ENCODE assay signal across 8 cellular contexts in the genomic region with DNA sequence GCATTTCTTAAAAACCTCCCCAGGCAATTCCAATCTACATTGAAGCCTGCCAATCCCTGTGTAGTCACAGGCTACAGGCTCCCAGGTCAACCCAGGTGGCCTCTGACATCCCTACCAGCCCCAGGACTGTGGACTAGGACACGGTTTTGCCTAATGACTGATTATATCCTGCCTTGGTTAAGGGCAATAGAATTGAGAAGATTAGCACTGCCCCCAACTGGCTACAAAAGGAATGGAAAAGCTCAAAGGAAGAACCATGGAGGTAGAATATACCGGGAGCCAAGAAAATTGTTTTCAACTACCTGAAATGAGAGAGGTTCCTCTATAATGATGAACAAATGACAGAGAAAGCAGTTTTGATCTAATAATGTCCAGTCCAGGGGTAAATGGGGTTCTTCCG.
DNase-seq lines count a peak whose midpoint lies in the region; ATAC-seq and TF ChIP-seq lines count a peak whose summit lies in the region.

No MANE protein-coding gene starts in this region.

- H3K4me3 ChIP-seq in adipocyte (ENCODE audit: low read length) (no peak overlapping the region), mucosa of descending colon (no peak overlapping the region)

- H3K4me1 Mint-ChIP-seq in activated T-helper 2 cell treated with anti-CD3 and anti-CD28 coated beads, Interferon-gamma antibody, Interleukin-2, Interleukin-4, amounts not matched to agents 10 μg/mL and 5 μg/mL and 100 μg/mL, durations not matched to agents 14 hours and 24 hours and 36 hours (ENCODE audit: low read depth) = no peaks in the 10 kb centered on the region

- H3K9me3 Mint-ChIP-seq in activated T-helper 2 cell treated with anti-CD3 and anti-CD28 coated beads, Interferon-gamma antibody, Interleukin-2, Interleukin-4, amounts not matched to agents 10 μg/mL and 5 μg/mL and 100 μg/mL, durations not matched to agents 14 hours and 24 hours and 36 hours = no peaks in the 10 kb centered on the region

- TF ChIP-seq CTCF in mucosa of descending colon (IDR thresholded peaks at IDR 0.05) = no peak

- no peak overlapping the region for H3K9ac ChIP-seq in adipocyte (ENCODE audit: low read length)

- ATAC-seq in HG02885 (IDR thresholded peaks at IDR 0.05; ENCODE audit: poor library complexity, unreplicated experiment) = peak; percentile 66
- peak; percentile 22 for ATAC-seq in mucosa of descending colon
- ATAC-seq in GM19328 (IDR thresholded peaks at IDR 0.05; ENCODE audit: unreplicated experiment) = no peak

- intact Hi-C loops in mucosa of descending colon (cut with DNase I, micrococcal nuclease) = loop anchor here in 1 of 2 donors (10.0 kb wide), 1 partner anchor 280 kb away; no protein-coding TSS in a partner anchor
- intact Hi-C loops in activated T-helper 2 cell treated with anti-CD3 and anti-CD28 coated beads, Interferon-gamma antibody, Interleukin-2, Interleukin-4, amounts not matched to agents 10 μg/mL and 5 μg/mL and 100 μg/mL, durations not matched to agents 14 hours and 24 hours and 36 hours (cut with micrococcal nuclease) = loop anchor here (1.0 to 5.0 kb wide), 2 partner anchors 277 to 303 kb away; no protein-coding TSS in a partner anchor

- no peak overlapping the region for H3K4me3 Mint-ChIP-seq in activated T-helper 2 cell treated with anti-CD3 and anti-CD28 coated beads, Interferon-gamma antibody, Interleukin-2, Interleukin-4, amounts not matched to agents 10 μg/mL and 5 μg/mL and 100 μg/mL, durations not matched to agents 14 hours and 24 hours and 36 hours (ENCODE audit: low read depth)

- no peaks in the 10 kb centered on the region for H3K27me3 ChIP-seq in adipocyte (replicated peaks; ENCODE audit: control insufficient read depth, insufficient read depth, low read length)

- H3K4me1 ChIP-seq in adipocyte (ENCODE audit: control insufficient read depth, insufficient read depth, low read length) (no peaks in the 10 kb centered on the region), mucosa of descending colon (ENCODE audit: low read depth) (no peaks in the 10 kb centered on the region)

- DNase-seq in EL (peak; percentile 3), adipocyte (ENCODE audit: low read depth) (peak; percentile 57), mucosa of descending colon (peak in 1 of 3 donors; percentile 7), NCI-H524 treated with DMSO at 0.1 percent for 48 hours (lab: John Stamatoyannopoulos, UW) (no peak), medulla oblongata (ENCODE audit: extremely low spot score) (no peak)
- no peak for DNase-seq in activated T-helper 2 cell treated with anti-CD3 and anti-CD28 coated beads, Interferon-gamma antibody, Interleukin-2, Interleukin-4, amounts not matched to agents 10 μg/mL and 5 μg/mL and 100 μg/mL, durations not matched to agents 14 hours and 24 hours and 36 hours (ENCODE audit: low spot score)

- H3K27ac Mint-ChIP-seq in activated T-helper 2 cell treated with anti-CD3 and anti-CD28 coated beads, Interferon-gamma antibody, Interleukin-2, Interleukin-4, amounts not matched to agents 10 μg/mL and 5 μg/mL and 100 μg/mL, durations not matched to agents 14 hours and 24 hours and 36 hours = no peak overlapping the region

- H3K27me3 Mint-ChIP-seq in activated T-helper 2 cell treated with anti-CD3 and anti-CD28 coated beads, Interferon-gamma antibody, Interleukin-2, Interleukin-4, amounts not matched to agents 10 μg/mL and 5 μg/mL and 100 μg/mL, durations not matched to agents 14 hours and 24 hours and 36 hours (ENCODE audit: low read depth) = no peaks in the 10 kb centered on the region

- H3K36me3 ChIP-seq in adipocyte (ENCODE audit: control insufficient read depth, insufficient read depth, low read length, severe bottlenecking) = no peaks in the 10 kb centered on the region
- no peaks in the 10 kb centered on the region for H3K36me3 ChIP-seq in mucosa of descending colon (ENCODE audit: low read depth)

- no peaks in the 10 kb centered on the region for H3K9me3 ChIP-seq in adipocyte (ENCODE audit: control insufficient read depth, low read length)
- no peaks in the 10 kb centered on the region for H3K9me3 ChIP-seq in mucosa of descending colon

- no peaks in the 10 kb centered on the region for H3K36me3 Mint-ChIP-seq in activated T-helper 2 cell treated with anti-CD3 and anti-CD28 coated beads, Interferon-gamma antibody, Interleukin-2, Interleukin-4, amounts not matched to agents 10 μg/mL and 5 μg/mL and 100 μg/mL, durations not matched to agents 14 hours and 24 hours and 36 hours (ENCODE audit: low read depth)

Comparison
In these comparisons a context has a peak if more than half of its experiments do, and no peak if none do; other contexts are left out.
1. DNase-seq: peak in EL (single experiment) and adipocyte (single experiment); none in NCI-H524 treated with DMSO at 0.1 percent for 48 hours (single experiment), medulla oblongata (single experiment) and activated T-helper 2 cell treated with anti-CD3 and anti-CD28 coated beads, Interferon-gamma antibody, Interleukin-2, Interleukin-4, amounts not matched to agents 10 μg/mL and 5 μg/mL and 100 μg/mL, durations not matched to agents 14 hours and 24 hours and 36 hours (single experiment).